ENCODE assay signal across 12 cellular contexts in genomic region chr21:42621166-42621827, GRCh38. TPM values are rescaled to one million over a fixed set of nuclear protein-coding genes. Genes with fewer than 3 reads are reported as not detected.
DNase-seq lines count a peak whose midpoint lies in the region; ATAC-seq, FAIRE-seq and TF ChIP-seq lines count a peak whose summit lies in the region.
"Had no signal": no experiment of that assay in that cellular context is flagged by ENCODE, and none has a peak within 500 bp of the region (broad histone marks: within the 10 kb centered on the region; RNA-seq: fewer than 3 reads in every experiment).

No MANE protein-coding gene starts in this region.

- H2BK12ac ChIP-seq in H1 (ENCODE audit: low read depth, low read length), result no peak overlapping the region

- no peaks in the 10 kb centered on the region for H4K20me1 ChIP-seq in H1 (replicated peaks in 1 of 2; ENCODE audit: control insufficient read depth in 1 of 2, insufficient read depth in 2 of 2, low read length in 2 of 2)

- H3K4me3 ChIP-seq in H1 (ENCODE audit: extremely low read depth in 1 of 4, insufficient read depth in 2 of 4, low read depth in 3 of 4, low read length in 4 of 4) (no peak overlapping the region), lower lobe of right lung (no peak overlapping the region), transverse colon (no peak overlapping the region)
- H3K4me3 ChIP-seq: gastroesophageal sphincter had no signal

- no peak overlapping the region for H4K5ac ChIP-seq in H1 (ENCODE audit: insufficient read length, low read depth, low read length)

- no peaks in the 10 kb centered on the region for H3K23me2 ChIP-seq in H1 (ENCODE audit: low read depth, low read length)

- H2BK5ac ChIP-seq in H1 (ENCODE audit: low read depth, low read length), result no peak overlapping the region

- H3K18ac ChIP-seq in H1 (ENCODE audit: extremely low read depth, low read length), result no peak overlapping the region

- CTCF ChIA-PET in H1 (lab: Charles Lee; ENCODE audit: partially characterized antibody), result interaction anchor here (0.6 to 1.7 kb wide), 4 partner anchors 17 to 602 kb away, joined by 3 to 4 read pairs (median 4); no protein-coding TSS in a partner anchor

- no peak overlapping the region for H2BK20ac ChIP-seq in H1 (ENCODE audit: low read length)

- H3K14ac ChIP-seq in H1 (ENCODE audit: insufficient read length), result no peak overlapping the region

- H3K79me2 ChIP-seq in H1 (ENCODE audit: control insufficient read depth in 1 of 2, insufficient read depth in 2 of 2, low read length in 2 of 2), result no peaks in the 10 kb centered on the region

- no peak for TF ChIP-seq RAD21 in H1 (IDR thresholded peaks at IDR 0.05 in 1 of 2, conservative IDR thresholded peaks at IDR 0.05 in 1 of 2; ENCODE audit: low read depth in 2 of 2, low read length in 2 of 2)

- DNase-seq in NCI-H2107 treated with DMSO at 0.1 percent for 48 hours (lab: John Stamatoyannopoulos, UW; ENCODE audit: unreplicated experiment) (peak; percentile 30), NCI-H2107 (lab: John Stamatoyannopoulos, UW) (no peak), H1 (ENCODE audit: low read depth in 1 of 2, low spot score in 2 of 2) (no peak), lower lobe of right lung (peak; percentile 64), transverse colon (peak; percentile 58), mesothelial cell of epicardium (ENCODE audit: low spot score in 2 of 2, unreplicated experiment in 2 of 2) (no peak), CD14-positive monocyte (ENCODE audit: low spot score) (no peak)
- DNase-seq: 8988T; effector CD8-positive, alpha-beta T cell had no signal

- peaks cover 0 to 8% (median 4%) of the 10 kb centered on the region in 4 experiments; a peak in 4 of 7 replicates for H3K4me1 ChIP-seq in H1 (replicated peaks in 1 of 4; ENCODE audit: control insufficient read depth in 3 of 4, insufficient read depth in 4 of 4, low read length in 3 of 4)
- H3K4me1 ChIP-seq in lower lobe of right lung, result peaks cover 6% of the 10 kb centered on the region
- H3K4me1 ChIP-seq in transverse colon, result peaks cover 0 to 15% (median 8%) of the 10 kb centered on the region in 4 donors

- H3K27ac Mint-ChIP-seq in mesothelial cell of epicardium, result no peak overlapping the region
- no peak overlapping the region for H3K27ac Mint-ChIP-seq in CD14-positive monocyte

- 0 out of 2 replicates have a peak, but pooled peaks cover 2% of the 10 kb centered on the region for H3K79me1 ChIP-seq in H1 (ENCODE audit: low read depth, low read length)

- no peak overlapping the region for H3K4me2 ChIP-seq in H1 (ENCODE audit: insufficient read depth in 1 of 2, low read depth in 2 of 2, low read length in 2 of 2)

- no peak overlapping the region for H3K27ac ChIP-seq in H1 (ENCODE audit: low read depth, low read length)
- no peak overlapping the region for H3K27ac ChIP-seq in lower lobe of right lung
- peak overlapping the region in 1 of 4 donors; percentile 14 for H3K27ac ChIP-seq in transverse colon
- H3K27ac ChIP-seq: C4-2B had no signal

- TF ChIP-seq EP300 in H1 (IDR thresholded peaks at IDR 0.05; ENCODE audit: borderline replicate concordance in 1 of 2, low read depth in 2 of 2, low read length in 2 of 2), result no peak
- no peak for TF ChIP-seq EP300 in transverse colon (IDR thresholded peaks at IDR 0.05; ENCODE audit: low read depth)

- no peak overlapping the region for H2AK5ac ChIP-seq in H1 (ENCODE audit: low read depth, low read length)

- no peak overlapping the region for H3K4me3 Mint-ChIP-seq in mesothelial cell of epicardium
- H3K4me3 Mint-ChIP-seq in CD14-positive monocyte, result no peak overlapping the region

- peak; percentile 29 to 55 for ATAC-seq in lower lobe of right lung
- ATAC-seq in HG03039 (IDR thresholded peaks at IDR 0.05; ENCODE audit: unreplicated experiment), result no peak
- ATAC-seq: gastroesophageal sphincter had no signal

- no peak overlapping the region for H3K56ac ChIP-seq in H1 (replicated peaks; ENCODE audit: insufficient read length, low read depth, low read length)

- no peak overlapping the region for H4K8ac ChIP-seq in H1 (ENCODE audit: extremely low read depth, insufficient read depth, low read length)

- H3K9ac ChIP-seq in H1 (replicated peaks in 1 of 4; ENCODE audit: extremely low read depth in 1 of 4, low read depth in 3 of 4, low read length in 3 of 4), result no peak overlapping the region

- no peak for FAIRE-seq in H1 (lab: Jason Lieb, UNC)

- H2AFZ ChIP-seq in H1 (ENCODE audit: low read length), result 0 out of 2 replicates have a peak overlapping the region, but pooled peaks have one; percentile 15

- WGBS in H1 (ENCODE audit: extremely low coverage in 1 of 2, insufficient coverage in 1 of 2, insufficient read length in 1 of 2, insufficient replicate concordance in 2 of 2, low coverage in 1 of 2, low lambda C conversion rate in 2 of 2, missing lambda C conversion rate in 1 of 2), 2 experiments, result 77% methylated on average over 15 of the region's 15 CpGs; no CpG with 5 or more reads in 1 of the 2 experiments
- 62% methylated on average over 15 of the region's 15 CpGs; no CpG with 5 or more reads in 1 of the 2 donors for WGBS in transverse colon (ENCODE audit: low coverage in 1 of 2), 2 donors

- 0 out of 2 replicates have a peak overlapping the region, but pooled peaks have one; percentile 72 for H2BK15ac ChIP-seq in H1 (ENCODE audit: low read length)

- peaks cover 3% of the 10 kb centered on the region for H3K9me3 Mint-ChIP-seq in mesothelial cell of epicardium
- H3K9me3 Mint-ChIP-seq in CD14-positive monocyte, result no peaks in the 10 kb centered on the region

- peaks cover 5% of the 10 kb centered on the region for H3K4me1 Mint-ChIP-seq in mesothelial cell of epicardium
- H3K4me1 Mint-ChIP-seq in CD14-positive monocyte, result no peaks in the 10 kb centered on the region

- no peak overlapping the region for H3K23ac ChIP-seq in H1 (ENCODE audit: insufficient read length)

- no peak overlapping the region for H4K91ac ChIP-seq in H1 (replicated peaks; ENCODE audit: insufficient read length, low read length)

- POLR2A ChIA-PET in H1 (lab: Charles Lee; ENCODE audit: partially characterized antibody), result no interaction called here

- H3K36me3 Mint-ChIP-seq in mesothelial cell of epicardium, result no peaks in the 10 kb centered on the region
- no peaks in the 10 kb centered on the region for H3K36me3 Mint-ChIP-seq in CD14-positive monocyte

- no peak for TF ChIP-seq POLR2A in H1 (IDR thresholded peaks at IDR 0.05; ENCODE audit: control extremely low read depth in 1 of 2, low read depth in 2 of 2, low read length in 2 of 2)
- TF ChIP-seq POLR2A in transverse colon (IDR thresholded peaks at IDR 0.05), result no peak

- H3K27me3 Mint-ChIP-seq in mesothelial cell of epicardium (ENCODE audit: low read depth) (peaks cover 42% of the 10 kb centered on the region), CD14-positive monocyte (ENCODE audit: low read depth in 3 of 3) (peaks cover 2 to 13% (median 9%) of the 10 kb centered on the region in 3 donors)

- intact Hi-C loops in lower lobe of right lung (cut with DNase I) (no loop called here), transverse colon (cut with DNase I; ENCODE audit: low total_unique reads) (no loop called here), CD14-positive monocyte (cut with micrococcal nuclease) (no loop called here)

- no peak overlapping the region for H3K4ac ChIP-seq in H1 (replicated peaks; ENCODE audit: insufficient read length, low read depth, low read length)

- H3K36me3 ChIP-seq in H1 (ENCODE audit: control insufficient read depth in 2 of 4, insufficient read depth in 4 of 4, low read length in 3 of 4) (no peaks in the 10 kb centered on the region), lower lobe of right lung (no peaks in the 10 kb centered on the region), transverse colon (no peaks in the 10 kb centered on the region)
- H3K36me3 ChIP-seq: gastroesophageal sphincter had no signal

- no peaks in the 10 kb centered on the region for H3K9me3 ChIP-seq in H1 (ENCODE audit: insufficient read depth in 2 of 2, low read depth in 1 of 2, low read length in 1 of 2)
- no peaks in the 10 kb centered on the region for H3K9me3 ChIP-seq in lower lobe of right lung
- no peaks in the 10 kb centered on the region for H3K9me3 ChIP-seq in transverse colon
- H3K9me3 ChIP-seq: gastroesophageal sphincter had no signal

- H3K27me3 ChIP-seq in H1 (replicated peaks in 1 of 4; ENCODE audit: control insufficient read depth in 3 of 4, extremely low read depth in 1 of 4, insufficient read depth in 3 of 4, low read length in 3 of 4), result no peaks in the 10 kb centered on the region; a peak in 3 of 7 replicates
- peaks cover 28% of the 10 kb centered on the region for H3K27me3 ChIP-seq in lower lobe of right lung (ENCODE audit: low read depth)
- H3K27me3 ChIP-seq in transverse colon, result peaks cover 32% of the 10 kb centered on the region

- H2BK120ac ChIP-seq in H1 (replicated peaks; ENCODE audit: low read depth, low read length), result no peak overlapping the region

- TF ChIP-seq CTCF in H1 (IDR thresholded peaks at IDR 0.05; ENCODE audit: control extremely low read depth in 1 of 3, insufficient read depth in 1 of 3, low read depth in 1 of 3, low read length in 3 of 3) (no peak), lower lobe of right lung (IDR thresholded peaks at IDR 0.05) (no peak), transverse colon (IDR thresholded peaks at IDR 0.05) (no peak), mesothelial cell of epicardium (IDR thresholded peaks at IDR 0.05; ENCODE audit: unreplicated experiment) (no peak), CD14-positive monocyte (IDR thresholded peaks at IDR 0.05) (no peak)

- in situ Hi-C loops in transverse colon (cut with MboI; ENCODE audit: low pct_ligation_motif_present in 1 of 4, low pct_unique_long_range_greater_than_20kb in 1 of 4, low sequenced_read_pairs in 3 of 4), result no loop called here

TF ChIP-seq in H1, 55 proteins besides CTCF, POLR2A, EP300 and RAD21:
- TF ChIP-seq HDAC6 (IDR thresholded peaks at IDR 0.05; ENCODE audit: low read depth, low read length) (no peak), TEAD4 (IDR thresholded peaks at IDR 0.05; ENCODE audit: low read depth, low read length) (no peak), SIX5 (IDR thresholded peaks at IDR 0.05; ENCODE audit: low read depth, low read length) (no peak)

RNA-seq across cellular contexts. Expression of gene PDE9A, which starts 32.1 kb away (rescaled TPM):
- 45.7 and 45.9 TPM in 2 replicates for total RNA-seq in H1 (2021; fragmentation: NEBNext Ultra II Directional; extraction: Animal tissue kit (Norgen Biotek cat#: 25700))
- 39.2 and 46.7 TPM in 2 replicates for polyA plus RNA-seq in H1 (2011; rRNA removed)
- 39.6 TPM for polyA plus RNA-seq in H1 (2011; cell fraction: cytosol; rRNA removed)
- polyA plus RNA-seq in H1 (2011; cell fraction: nucleus; rRNA removed), result 71.9 TPM
- polyA plus RNA-seq in H1 (2012, experiment 1 of 2), result 36.3 to 41.3 TPM (median 40.5 TPM) in 4 replicates
- 37.8 TPM for polyA plus RNA-seq in H1 (2012, experiment 2 of 2)
- 28.8 TPM for polyA plus RNA-seq in H1 (2013, experiment 1 of 2)
- 30.4 TPM for polyA plus RNA-seq in H1 (2013, experiment 2 of 2)
- polyA minus RNA-seq in H1 (2011; rRNA and poly(A)+ RNA removed), result 22.5 and 33.8 TPM in 2 replicates
- polyA minus RNA-seq in H1 (2011; cell fraction: cytosol; rRNA and poly(A)+ RNA removed), result 25.3 TPM
- 43.2 TPM for polyA minus RNA-seq in H1 (2011; cell fraction: nucleus; rRNA and poly(A)+ RNA removed)
- total RNA-seq in lower lobe of right lung, result 12.8 TPM
- 100 to 1,000 TPM in 3 of 4 donors, 10 to 100 TPM in 1; 65.7 to 673 (median 364) TPM for total RNA-seq in transverse colon
- total RNA-seq in mesothelial cell of epicardium, result 26.1 to 27.4 TPM (median 26.5 TPM) in 3 replicates
- polyA plus RNA-seq in CD14-positive monocyte, result under 1 TPM in 1 of 2 donors, not detected in 1; 0.05 TPM

Comparison
In these comparisons a context has a peak if more than half of its experiments do, and no peak if none do; other contexts are left out.
1. DNase-seq: peak in NCI-H2107 treated with DMSO at 0.1 percent for 48 hours (single experiment), lower lobe of right lung (single experiment) and transverse colon (single experiment); none in NCI-H2107 (single experiment), H1 (0 of 2), mesothelial cell of epicardium (0 of 2) and CD14-positive monocyte (single experiment).